Comparison of ENCODE assay signal across 9 cellular contexts in the genomic region with DNA sequence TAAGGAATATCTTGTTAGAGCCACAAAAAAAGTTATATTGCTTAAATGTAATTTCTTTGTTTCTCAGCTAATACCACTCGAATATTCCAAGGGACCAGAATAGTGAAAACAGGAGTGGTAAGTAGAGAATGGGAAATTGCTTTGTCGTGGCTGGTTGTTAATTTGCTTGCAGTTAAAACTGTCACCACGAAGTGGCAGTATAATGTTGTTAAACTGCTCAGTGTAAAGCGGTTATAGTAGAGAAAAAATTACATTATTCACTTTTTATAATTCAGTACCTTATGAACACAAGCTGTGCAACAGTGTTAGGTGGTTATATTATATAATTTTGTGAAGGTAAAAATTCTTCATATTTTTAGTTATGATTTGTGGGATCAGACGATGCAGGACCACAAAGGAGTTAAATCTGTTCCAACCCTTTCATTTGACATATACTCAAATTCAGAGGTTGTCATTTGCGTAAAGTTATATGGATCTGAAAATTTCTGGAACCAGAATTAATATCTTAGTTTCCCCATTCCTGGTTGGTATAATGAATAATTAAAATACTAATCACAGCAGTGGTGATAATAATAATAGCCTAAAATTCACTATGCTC.
DNase-seq lines count a peak whose midpoint lies in the region; ATAC-seq and TF ChIP-seq lines count a peak whose summit lies in the region.
"Had no signal": no experiment of that assay in that cellular context is flagged by ENCODE, and none has a peak within 500 bp of the region (broad histone marks: within the 10 kb centered on the region; RNA-seq: fewer than 3 reads in every experiment).

No MANE protein-coding gene starts in this region.

- no peaks in the 10 kb centered on the region for H3K27me3 Mint-ChIP-seq in stimulated activated memory B cell treated with anti-CD40 and anti-IgM and Interleukin-4, amounts not matched to agents 10 μg/mL and 1 μg/mL and 100 μg/mL, for 72 hours

- H3K4me1 Mint-ChIP-seq in stimulated activated memory B cell treated with anti-CD40 and anti-IgM and Interleukin-4, amounts not matched to agents 10 μg/mL and 1 μg/mL and 100 μg/mL, for 72 hours, result no peaks in the 10 kb centered on the region

- no peaks in the 10 kb centered on the region for H3K9me3 Mint-ChIP-seq in stimulated activated memory B cell treated with anti-CD40 and anti-IgM and Interleukin-4, amounts not matched to agents 10 μg/mL and 1 μg/mL and 100 μg/mL, for 72 hours

- H3K27ac Mint-ChIP-seq in stimulated activated memory B cell treated with anti-CD40 and anti-IgM and Interleukin-4, amounts not matched to agents 10 μg/mL and 1 μg/mL and 100 μg/mL, for 72 hours, result no peak overlapping the region

- DNase-seq in COLO829 (ENCODE audit: low spot score), result peak; percentile 73
- peak; percentile 40 for DNase-seq in RPMI7951 (ENCODE audit: low read depth)
- peak; percentile 68 for DNase-seq in fibroblast of pulmonary artery (ENCODE audit: low read depth)
- DNase-seq in retinal pigment epithelial cell (ENCODE audit: low read depth), result no peak
- DNase-seq in activated gamma-delta T cell (lab: John Stamatoyannopoulos, UW), result no peak

- no peak overlapping the region for H3K4me3 Mint-ChIP-seq in stimulated activated memory B cell treated with anti-CD40 and anti-IgM and Interleukin-4, amounts not matched to agents 10 μg/mL and 1 μg/mL and 100 μg/mL, for 72 hours

- peak; percentile 50 for ATAC-seq in HG02884 (IDR thresholded peaks at IDR 0.05; ENCODE audit: unreplicated experiment)
- ATAC-seq in stimulated activated memory B cell treated with anti-CD40 and anti-IgM and Interleukin-4, amounts not matched to agents 10 μg/mL and 1 μg/mL and 100 μg/mL, for 72 hours, result no peak
- ATAC-seq in HG02981 (IDR thresholded peaks at IDR 0.05; ENCODE audit: unreplicated experiment), result no peak

- peaks cover 5% of the 10 kb centered on the region for H3K36me3 Mint-ChIP-seq in stimulated activated memory B cell treated with anti-CD40 and anti-IgM and Interleukin-4, amounts not matched to agents 10 μg/mL and 1 μg/mL and 100 μg/mL, for 72 hours

- no peak overlapping the region for H3K4me3 ChIP-seq in fibroblast of pulmonary artery (replicated peaks; ENCODE audit: low read depth, low read length)
- no peak overlapping the region for H3K4me3 ChIP-seq in retinal pigment epithelial cell (ENCODE audit: low read length)
- H3K4me3 ChIP-seq: SJCRH30 had no signal

- TF ChIP-seq CTCF in fibroblast of pulmonary artery (IDR thresholded peaks at IDR 0.05; ENCODE audit: low read length, missing control alignments) (peak; percentile 66), retinal pigment epithelial cell (conservative IDR thresholded peaks at IDR 0.05; ENCODE audit: low read depth, low read length) (peak; percentile 60)

Comparison
In these comparisons a context has a peak if more than half of its experiments do, and no peak if none do; other contexts are left out.
1. DNase-seq: peak in COLO829 (single experiment), RPMI7951 (single experiment) and fibroblast of pulmonary artery (single experiment); none in retinal pigment epithelial cell (single experiment) and activated gamma-delta T cell (single experiment).